31 cellular contexts compared by ENCODE assay signal in the genomic region with DNA sequence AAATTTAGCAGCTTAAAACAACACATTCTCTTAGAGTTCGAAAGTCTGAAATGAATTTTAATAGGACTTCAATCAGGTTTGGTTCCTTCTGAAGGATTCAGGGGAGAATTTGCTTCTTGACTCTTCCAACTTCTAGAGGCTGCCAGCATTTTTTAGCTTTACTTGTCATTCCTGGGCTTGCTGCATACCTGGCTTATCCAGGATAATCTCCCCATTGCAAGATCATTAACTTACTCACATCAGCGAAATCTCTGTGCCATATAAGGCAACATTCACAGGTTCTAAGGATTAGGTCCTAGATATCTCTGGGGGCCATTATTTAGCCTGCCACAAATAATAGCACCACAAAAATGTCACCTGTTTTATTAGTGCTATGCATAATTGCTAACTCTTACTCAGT. TPM values are rescaled to one million over a fixed set of nuclear protein-coding genes. Genes with fewer than 3 reads are reported as not detected.
"Had no signal": no experiment of that assay in that cellular context is flagged by ENCODE, and none has a peak within 500 bp of the region (broad histone marks: within the 10 kb centered on the region; RNA-seq: fewer than 3 reads in every experiment).

No MANE protein-coding gene starts in this region.

- H3K27ac ChIP-seq: body of pancreas, breast epithelium, PC-9, RWPE1 had no signal

- H3K9me3 Mint-ChIP-seq: activated CD4-positive, alpha-beta T cell treated with anti-CD3 and anti-CD28 coated beads, Interleukin-2, amount 10 ng/mL, durations not matched to agents 24 days and 14 days; activated CD8-positive, alpha-beta T cell treated with anti-CD3 and anti-CD28 coated beads for 36 hours; activated naive CD4-positive, alpha-beta T cell treated with anti-CD3 and anti-CD28 coated beads, Interleukin-2, amount 50 U/mL, for 24 hours; activated T-helper 2 cell treated with anti-CD3 and anti-CD28 coated beads, Interferon-gamma antibody, Interleukin-2, Interleukin-4, amounts not matched to agents 10 μg/mL and 5 μg/mL and 100 μg/mL, durations not matched to agents 14 hours and 24 hours and 36 hours; T-cell had no signal

- H3K36me3 ChIP-seq: breast epithelium had no signal

- DNase-seq: activated CD4-positive, alpha-beta T cell treated with anti-CD3 and anti-CD28 coated beads, Interleukin-2, amount 10 ng/mL, durations not matched to agents 24 days and 14 days; activated CD4-positive, alpha-beta T cell treated with anti-CD3 and anti-CD28 coated beads, Interleukin-2, amount 50 U/mL, for 4 hours; activated CD8-positive, alpha-beta T cell treated with anti-CD3 and anti-CD28 coated beads for 36 hours; activated gamma-delta T cell; activated naive CD4-positive, alpha-beta T cell treated with Interleukin-2 at 50 U/mL for 16 hours; activated naive CD8-positive, alpha-beta T cell treated with anti-CD3 and anti-CD28 coated beads, Interleukin-2, amount 10 ng/mL, durations not matched to agents 7 days and 5 days; activated T-cell treated with anti-CD3 and anti-CD28 coated beads, Interleukin-2, amount 50 U/mL, for 1 hour; body of pancreas; Karpas-422; KBM-7; NCI-H1105 treated with DMSO at 0.1 percent for 48 hours; NCI-H1436; NCI-H1694; NCI-H1930; NCI-H2081 treated with DMSO at 0.1 percent for 48 hours; NCI-H226; NCI-H446 treated with DMSO at 0.1 percent for 48 hours; NCI-H524; NCI-H69; NK-92 treated with Interleukin-12 subunit alpha and Interleukin-12 subunit beta, amount 100 ng/mL, for 24 hours; PC-9; SIG-M5; T-cell; T-helper 17 cell had no signal

- H3K4me1 Mint-ChIP-seq: activated CD4-positive, alpha-beta T cell treated with anti-CD3 and anti-CD28 coated beads, Interleukin-2, amount 10 ng/mL, durations not matched to agents 24 days and 14 days; activated naive CD4-positive, alpha-beta T cell treated with anti-CD3 and anti-CD28 coated beads, Interleukin-2, amount 50 U/mL, for 24 hours; activated naive CD8-positive, alpha-beta T cell treated with anti-CD3 and anti-CD28 coated beads, Interleukin-2, amount 10 ng/mL, durations not matched to agents 7 days and 5 days; T-cell had no signal

- H3K4me1 ChIP-seq: body of pancreas, breast epithelium had no signal

- H2AFZ ChIP-seq: PC-9 had no signal

- H3K27me3 Mint-ChIP-seq: activated CD4-positive, alpha-beta T cell treated with anti-CD3 and anti-CD28 coated beads, Interleukin-2, amount 10 ng/mL, durations not matched to agents 24 days and 14 days; activated CD8-positive, alpha-beta T cell treated with anti-CD3 and anti-CD28 coated beads for 36 hours; activated naive CD8-positive, alpha-beta T cell treated with anti-CD3 and anti-CD28 coated beads, Interleukin-2, amount 10 ng/mL, durations not matched to agents 7 days and 5 days had no signal

- H3K27ac Mint-ChIP-seq: activated CD4-positive, alpha-beta T cell treated with anti-CD3 and anti-CD28 coated beads, Interleukin-2, amount 10 ng/mL, durations not matched to agents 24 days and 14 days; activated CD8-positive, alpha-beta T cell treated with anti-CD3 and anti-CD28 coated beads for 36 hours; activated naive CD4-positive, alpha-beta T cell treated with anti-CD3 and anti-CD28 coated beads, Interleukin-2, amount 50 U/mL, for 24 hours; activated naive CD8-positive, alpha-beta T cell treated with anti-CD3 and anti-CD28 coated beads, Interleukin-2, amount 10 ng/mL, durations not matched to agents 7 days and 5 days; activated T-helper 2 cell treated with anti-CD3 and anti-CD28 coated beads, Interferon-gamma antibody, Interleukin-2, Interleukin-4, amounts not matched to agents 10 μg/mL and 5 μg/mL and 100 μg/mL, durations not matched to agents 14 hours and 24 hours and 36 hours; T-cell; T-helper 17 cell had no signal

- H3K4me3 ChIP-seq: body of pancreas, breast epithelium, PC-9 had no signal

- H3K27me3 ChIP-seq: body of pancreas, breast epithelium had no signal

- H3K4me2 ChIP-seq: PC-9 had no signal

- H3K4me3 Mint-ChIP-seq: activated CD4-positive, alpha-beta T cell treated with anti-CD3 and anti-CD28 coated beads, Interleukin-2, amount 10 ng/mL, durations not matched to agents 24 days and 14 days; activated CD8-positive, alpha-beta T cell treated with anti-CD3 and anti-CD28 coated beads for 36 hours; activated naive CD4-positive, alpha-beta T cell treated with anti-CD3 and anti-CD28 coated beads, Interleukin-2, amount 50 U/mL, for 24 hours; activated naive CD8-positive, alpha-beta T cell treated with anti-CD3 and anti-CD28 coated beads, Interleukin-2, amount 10 ng/mL, durations not matched to agents 7 days and 5 days; T-cell; T-helper 17 cell had no signal

- H3K36me3 Mint-ChIP-seq: activated naive CD4-positive, alpha-beta T cell treated with anti-CD3 and anti-CD28 coated beads, Interleukin-2, amount 50 U/mL, for 24 hours; activated naive CD8-positive, alpha-beta T cell treated with anti-CD3 and anti-CD28 coated beads, Interleukin-2, amount 10 ng/mL, durations not matched to agents 7 days and 5 days; T-cell had no signal

- ATAC-seq: activated CD8-positive, alpha-beta T cell treated with anti-CD3 and anti-CD28 coated beads for 36 hours; body of pancreas; Right ventricle myocardium inferior; SK-N-SH treated with all-trans-retinoic acid at 6 μM for 48 hours; T-cell; T-helper 17 cell had no signal

RNA-seq across cellular contexts. Expression of a gene that starts 46.2 kb away (rescaled TPM):
- total RNA-seq: MCF 10A had no signal
